In the genomic region with DNA sequence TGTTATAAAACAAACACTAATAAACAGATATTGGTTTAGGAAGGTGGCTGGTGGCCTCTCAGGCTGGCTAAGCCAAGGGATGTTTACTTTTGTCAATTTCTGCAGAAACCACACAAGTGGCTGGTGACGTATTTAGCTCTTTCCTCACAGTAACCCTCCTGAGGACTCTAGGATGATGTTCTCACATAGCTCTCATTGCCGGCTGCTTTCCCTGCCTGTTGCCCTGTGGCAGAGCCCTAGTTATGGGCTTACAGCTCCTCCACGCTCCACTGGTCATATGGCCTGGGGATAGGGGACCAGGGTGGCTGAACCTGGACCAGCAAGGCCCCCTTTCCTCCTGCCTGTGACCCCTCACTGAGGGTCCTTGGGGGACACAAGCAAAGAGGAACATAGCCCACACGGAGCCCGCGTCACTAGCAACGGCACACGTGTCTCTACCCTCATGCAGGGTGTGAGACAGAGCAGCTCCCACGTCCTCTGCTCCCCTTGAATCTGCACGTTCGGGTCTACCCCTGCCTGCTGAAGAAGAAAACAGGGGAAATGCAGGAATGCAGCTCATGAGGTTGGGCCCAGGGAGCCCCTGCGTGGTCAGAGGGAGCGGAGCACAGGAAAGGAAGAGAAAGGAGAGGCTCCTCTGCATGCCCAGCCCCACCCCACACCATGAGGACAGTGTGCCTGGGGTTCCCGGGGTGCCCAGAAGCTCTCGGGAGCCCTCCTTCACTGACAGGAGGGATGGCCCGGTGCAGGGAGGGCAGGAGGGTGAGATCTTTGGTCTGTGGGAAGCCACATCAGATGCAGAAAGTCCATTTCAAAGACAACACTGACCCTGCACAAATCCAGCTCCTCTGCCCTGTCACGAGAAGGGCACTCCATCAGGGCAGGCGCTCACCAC, we compare ENCODE assay signal across 11 cellular contexts. TPM values are rescaled to one million over a fixed set of nuclear protein-coding genes. Genes with fewer than 3 reads are reported as not detected.
DNase-seq lines count a peak whose midpoint lies in the region; ATAC-seq and TF ChIP-seq lines count a peak whose summit lies in the region.
"Had no signal": no experiment of that assay in that cellular context is flagged by ENCODE, and none has a peak within 500 bp of the region (broad histone marks: within the 10 kb centered on the region; RNA-seq: fewer than 3 reads in every experiment).

No MANE protein-coding gene starts in this region.

- no peak overlapping the region for H2AFZ ChIP-seq in SK-N-SH (ENCODE audit: low read depth)

- H3K9ac ChIP-seq in SK-N-SH (no peak overlapping the region), skeletal muscle satellite cell (ENCODE audit: low read depth, low read length) (peak overlapping the region; percentile 23)

- no peaks in the 10 kb centered on the region; the same call in 1 of the 2 replicates for H4K20me1 ChIP-seq in SK-N-SH (ENCODE audit: insufficient read depth)

- POLR2A ChIA-PET in SK-N-SH (lab: Yijun Ruan, JAX), result interaction anchor here (0.6 to 1.0 kb wide), 2 partner anchors 54 to 81 kb away, joined by 3 read pairs; partner anchors contain the start of gene RPS6KA2

- peaks cover 0 to 25% of the 10 kb centered on the region in 2 experiments; a peak in 2 of 4 replicates for H3K4me1 ChIP-seq in SK-N-SH (ENCODE audit: control insufficient read depth in 1 of 2, insufficient read depth in 2 of 2, low read depth in 1 of 2, low read length in 1 of 2)
- peaks cover 44% of the 10 kb centered on the region for H3K4me1 ChIP-seq in left ventricle myocardium inferior
- H3K4me1 ChIP-seq in skeletal muscle satellite cell (ENCODE audit: control insufficient read depth, insufficient read depth, low read length), result peaks cover 29% of the 10 kb centered on the region
- H3K4me1 ChIP-seq: prostate gland had no signal

- DNase-seq in HCEC 1CT (peak; percentile 89), SK-N-SH (peak; percentile 50), left ventricle myocardium inferior (no peak), Ammon's horn (ENCODE audit: low spot score) (no peak), OCI-M2 (lab: John Stamatoyannopoulos, UW; ENCODE audit: unreplicated experiment) (no peak), NCI-H1092 treated with DMSO at 0.1 percent for 48 hours (lab: John Stamatoyannopoulos, UW) (no peak)
- DNase-seq: T-helper 17 cell had no signal

- H3K4me3 ChIP-seq in SK-N-SH (ENCODE audit: low read depth in 2 of 2, low read length in 1 of 2) (no peak overlapping the region), left ventricle myocardium inferior (no peak overlapping the region), skeletal muscle satellite cell (ENCODE audit: low read length) (no peak overlapping the region)
- H3K4me3 ChIP-seq: prostate gland had no signal

- peaks cover 41% of the 10 kb centered on the region for H3K79me2 ChIP-seq in SK-N-SH (ENCODE audit: insufficient read depth)

- CTCF ChIA-PET in SK-N-SH (lab: Yijun Ruan, JAX), result interaction anchor here (1.2 kb wide), 1 partner anchor 203 kb away, joined by 4 read pairs; no protein-coding TSS in a partner anchor

- no peaks in the 10 kb centered on the region for H3F3A ChIP-seq in SK-N-SH (replicated peaks; ENCODE audit: insufficient read depth)

- H3K36me3 ChIP-seq in SK-N-SH (replicated peaks in 1 of 2; ENCODE audit: control insufficient read depth in 1 of 2, insufficient read depth in 2 of 2, low read length in 1 of 2) (peaks cover under 1 to 7% of the 10 kb centered on the region in 2 experiments), left ventricle myocardium inferior (peaks cover 7% of the 10 kb centered on the region), skeletal muscle satellite cell (ENCODE audit: insufficient read depth, low read length) (peaks cover 14% of the 10 kb centered on the region)
- H3K36me3 ChIP-seq: prostate gland had no signal

- TF ChIP-seq RAD21 in SK-N-SH (IDR thresholded peaks at IDR 0.05; ENCODE audit: low read length), result no peak

- TF ChIP-seq CTCF in SK-N-SH (IDR thresholded peaks at IDR 0.05) (no peak), left ventricle myocardium inferior (IDR thresholded peaks at IDR 0.05; ENCODE audit: borderline replicate concordance) (no peak)

- H3K9me3 ChIP-seq in SK-N-SH (no peaks in the 10 kb centered on the region), left ventricle myocardium inferior (replicated peaks) (peaks cover 7% of the 10 kb centered on the region), skeletal muscle satellite cell (replicated peaks; ENCODE audit: low read length) (no peaks in the 10 kb centered on the region)
- H3K9me3 ChIP-seq: prostate gland had no signal

- TF ChIP-seq EP300 in SK-N-SH (IDR thresholded peaks at IDR 0.05; ENCODE audit: borderline replicate concordance in 1 of 2, low read depth in 1 of 2, low read length in 1 of 2), result no peak

- no peak overlapping the region for H3K4me2 ChIP-seq in SK-N-SH
- no peak overlapping the region for H3K4me2 ChIP-seq in skeletal muscle satellite cell (ENCODE audit: low read length)

- H3K27ac ChIP-seq in SK-N-SH (ENCODE audit: low read depth in 2 of 2, low read length in 1 of 2), result peak overlapping the region in 1 of 2 experiments; percentile 25; a peak in 1 of 4 replicates
- H3K27ac ChIP-seq in left ventricle myocardium inferior (replicated peaks), result peak overlapping the region; percentile 37
- H3K27ac ChIP-seq: prostate gland had no signal

- intact Hi-C loops in left ventricle myocardium inferior (cut with micrococcal nuclease), result no loop called here

- ATAC-seq in GM21423 (IDR thresholded peaks at IDR 0.05; ENCODE audit: unreplicated experiment), result no peak
- ATAC-seq: HCT116, T-helper 17 cell had no signal

- H3K27me3 ChIP-seq in SK-N-SH (ENCODE audit: insufficient read depth) (no peaks in the 10 kb centered on the region), left ventricle myocardium inferior (ENCODE audit: low read depth) (no peaks in the 10 kb centered on the region), skeletal muscle satellite cell (ENCODE audit: control insufficient read depth, insufficient read depth, low read length) (no peaks in the 10 kb centered on the region)

- 91% methylated on average over 18 of the region's 18 CpGs for WGBS in SK-N-SH (ENCODE audit: low lambda C conversion rate)

- H3K9me2 ChIP-seq in SK-N-SH, result no peaks in the 10 kb centered on the region

TF ChIP-seq in SK-N-SH, 30 proteins besides CTCF, POLR2A, EP300 and RAD21:
- TF ChIP-seq NFIC (IDR thresholded peaks at IDR 0.05; ENCODE audit: borderline replicate concordance), result no peak
- no peak for TF ChIP-seq RXRA (IDR thresholded peaks at IDR 0.05; ENCODE audit: borderline replicate concordance, low read depth)
TF ChIP-seq in SK-N-SH: peak in this region for 0.

RNA-seq across cellular contexts. Expression of gene RAMACL, which starts 13.9 kb away (rescaled TPM):
- polyA plus RNA-seq in SK-N-SH (2012; rRNA removed), result 0.10 and 0.39 TPM in 2 replicates
- 0.46 and 0.81 TPM in 2 replicates for polyA plus RNA-seq in SK-N-SH (2012; cell fraction: cytosol; rRNA removed)
- polyA plus RNA-seq in SK-N-SH (2012; cell fraction: nucleus; rRNA removed), result 0.95 and 1.4 TPM in 2 replicates
- total RNA-seq in left ventricle myocardium inferior, result 0.77 TPM
- 2.6 and 3.5 TPM in 2 replicates for total RNA-seq in skeletal muscle satellite cell (2012; rRNA removed)

RNA-seq across cellular contexts. Expression of gene RPS6KA2, which starts 54.4 kb away (rescaled TPM):
- polyA plus RNA-seq in SK-N-SH (2012; rRNA removed), result 59.5 and 60.3 TPM in 2 replicates
- polyA plus RNA-seq in SK-N-SH (2012; cell fraction: cytosol; rRNA removed), result 51.5 and 62.1 TPM in 2 replicates
- 47.9 and 50.9 TPM in 2 replicates for polyA plus RNA-seq in SK-N-SH (2012; cell fraction: nucleus; rRNA removed)
- total RNA-seq in left ventricle myocardium inferior, result 77.2 TPM
- total RNA-seq in skeletal muscle satellite cell (2012; rRNA removed), result 58.8 and 60.7 TPM in 2 replicates

Comparison
In these comparisons a context has a peak if more than half of its experiments do, and no peak if none do; other contexts are left out.
1. DNase-seq: peak in HCEC 1CT (single experiment) and SK-N-SH (single experiment); none in left ventricle myocardium inferior (single experiment), Ammon's horn (single experiment), OCI-M2 (single experiment) and NCI-H1092 treated with DMSO at 0.1 percent for 48 hours (single experiment).